Comparison of ENCODE assay signal across 33 cellular contexts in genomic region chr5:118794281-118794680, GRCh38.
"Had no signal": no experiment of that assay in that cellular context is flagged by ENCODE, and none has a peak within 500 bp of the region (broad histone marks: within the 10 kb centered on the region; RNA-seq: fewer than 3 reads in every experiment).

No MANE protein-coding gene starts in this region.

- H3K4me3 ChIP-seq: MG63 had no signal

- H3K9ac ChIP-seq: KMS-11 had no signal

- H3K27me3 ChIP-seq: MG63 had no signal

- H3K4me2 ChIP-seq: KMS-11 had no signal

- H3K36me3 ChIP-seq: MG63 had no signal

- DNase-seq: Karpas-422, Kasumi-1, KG1, MG63, MM.1S, NCI-H1048, NCI-H1092, NCI-H1092 treated with DMSO at 0.1 percent for 48 hours, NCI-H1105, NCI-H1105 treated with DMSO at 0.1 percent for 48 hours, NCI-H1417, NCI-H1417 treated with DMSO at 0.1 percent for 48 hours, NCI-H1436, NCI-H1436 treated with DMSO at 0.1 percent for 48 hours, NCI-H146, NCI-H1694, NCI-H1694 treated with DMSO at 0.1 percent for 48 hours, NCI-H187, NCI-H187 treated with DMSO at 0.1 percent for 48 hours, NCI-H1930, NCI-H2029, NCI-H2029 treated with DMSO at 0.1 percent for 48 hours, NCI-H2081, NCI-H2081 treated with DMSO at 0.1 percent for 48 hours, NCI-H2107, NCI-H2171, NCI-H2171 treated with DMSO at 0.1 percent for 48 hours, NCI-H2227 treated with DMSO at 0.1 percent for 48 hours, NCI-H226, NCI-H345, NCI-H446, NCI-H446 treated with DMSO at 0.1 percent for 48 hours had no signal

- H3K9me3 ChIP-seq: MG63 had no signal

- H3K27ac ChIP-seq: KMS-11 had no signal
